ENCODE assay signal across 8 cellular contexts in genomic region chr1:60765204-60765603, GRCh38.
DNase-seq lines count a peak whose midpoint lies in the region; TF ChIP-seq lines count a peak whose summit lies in the region.

No MANE protein-coding gene starts in this region.

- no peaks in the 10 kb centered on the region for H3K27me3 ChIP-seq in adrenal gland

- intact Hi-C loops in adrenal gland (cut with DNase I): loop anchor here in 1 of 2 donors (10.0 kb wide), 1 partner anchor 480 kb away; no protein-coding TSS in a partner anchor

- no peaks in the 10 kb centered on the region for H3K36me3 ChIP-seq in adrenal gland (replicated peaks in 1 of 2)

- no peaks in the 10 kb centered on the region for H3K4me1 ChIP-seq in adrenal gland (replicated peaks in 1 of 2)

- no peak overlapping the region for H3K4me3 ChIP-seq in adrenal gland

- no peak overlapping the region for H3K27ac ChIP-seq in adrenal gland

- no peaks in the 10 kb centered on the region for H3K9me3 ChIP-seq in adrenal gland (replicated peaks in 1 of 3)

- peak; percentile 19 to 54 (median 44) for TF ChIP-seq CTCF in adrenal gland (IDR thresholded peaks at IDR 0.05)

- WGBS in adrenal gland, 4 donors: 41 to 52% (median 49%) methylated on average over 5 of the region's 5 CpGs

- peak; percentile 12 to 23 for DNase-seq in NOMO-1 (lab: John Stamatoyannopoulos, UW; ENCODE audit: unreplicated experiment in 2 of 2)
- DNase-seq in NOMO-1 treated with dmso at 0.1 percent for 144 hours (lab: John Stamatoyannopoulos, UW; ENCODE audit: unreplicated experiment): no peak
- DNase-seq in NCI-H146 treated with DMSO at 0.1 percent for 48 hours (lab: John Stamatoyannopoulos, UW; ENCODE audit: unreplicated experiment): peak; percentile 8
- DNase-seq in adrenal gland: peak in 5 of 7 donors; percentile 19 to 39 (median 24)
- peak; percentile 65 for DNase-seq in iris pigment epithelial cell (ENCODE audit: low read depth)
- no peak for DNase-seq in activated effector memory CD4-positive, alpha-beta T cell treated with Interleukin-2 at 50 U/mL for 16 hours
- DNase-seq in activated CD4-positive, CD25-positive, alpha-beta regulatory T cell (lab: John Stamatoyannopoulos, UW): no peak
- no peak for DNase-seq in DMS114 treated with DMSO at 0.1 percent for 48 hours (lab: John Stamatoyannopoulos, UW; ENCODE audit: unreplicated experiment)

- TF ChIP-seq POLR2A in adrenal gland (IDR thresholded peaks at IDR 0.05): no peak

Comparison
In these comparisons a context has a peak if more than half of its experiments do, and no peak if none do; other contexts are left out.
1. DNase-seq: peak in NOMO-1 (2 of 2), NCI-H146 treated with DMSO at 0.1 percent for 48 hours (single experiment), adrenal gland (5 of 7) and iris pigment epithelial cell (single experiment); none in NOMO-1 treated with dmso at 0.1 percent for 144 hours (single experiment), activated effector memory CD4-positive, alpha-beta T cell treated with Interleukin-2 at 50 U/mL for 16 hours (single experiment), activated CD4-positive, CD25-positive, alpha-beta regulatory T cell (0 of 4) and DMS114 treated with DMSO at 0.1 percent for 48 hours (single experiment).